In genomic region chr4:75514131-75514948, GRCh38 we compare ENCODE assay signal across 1 cellular context.
TF ChIP-seq lines count a peak whose summit lies in the region.

RCHY1 (minus strand) TSS chr4:75514403; CDS start chr4:75514286, 117 bp downstream.
THAP6 (plus strand) TSS chr4:75514473; CDS start chr4:75515453, 980 bp downstream.

TF ChIP-seq in HepG2, 621 proteins besides CTCF, POLR2A, EP300 and RAD21 (continued from another document and continues in another):
- TF ChIP-seq E2F5 (CRISPR knock-in tag; conservative IDR thresholded peaks at IDR 0.05) (0 out of 2 replicates have a peak, but pooled peaks have one; percentile 28), ELF4 (CRISPR knock-in tag; IDR thresholded peaks at IDR 0.05; ENCODE audit: borderline replicate concordance) (peak; percentile 5), MBNL3 (CRISPR knock-in tag; conservative IDR thresholded peaks at IDR 0.05) (no peak), RARA (CRISPR knock-in tag; IDR thresholded peaks at IDR 0.05) (peak; percentile 47; the same call in 1 of the 2 replicates), RBM22 (optimal IDR thresholded peaks at IDR 0.05; ENCODE audit: low read length) (no peak), U2AF2 (IDR thresholded peaks at IDR 0.05; ENCODE audit: low read depth, low read length) (0 out of 2 replicates have a peak, but pooled peaks have one; percentile 73), ELK4 (CRISPR knock-in tag; IDR thresholded peaks at IDR 0.05; ENCODE audit: borderline replicate concordance) (no peak), ZNF33B (CRISPR knock-in tag; IDR thresholded peaks at IDR 0.05) (no peak), ZNF841 (CRISPR knock-in tag; IDR thresholded peaks at IDR 0.05; ENCODE audit: borderline replicate concordance) (no peak), PPARG (CRISPR knock-in tag; conservative IDR thresholded peaks at IDR 0.05) (no peak), IRF1 (CRISPR knock-in tag; IDR thresholded peaks at IDR 0.05; ENCODE audit: low read depth) (no peak), ZNF451 (CRISPR knock-in tag; IDR thresholded peaks at IDR 0.05) (peak; percentile 55; the same call in 1 of the 2 replicates), ZNF569 (CRISPR knock-in tag; IDR thresholded peaks at IDR 0.05; ENCODE audit: borderline replicate concordance) (no peak), ZFAT (CRISPR knock-in tag; conservative IDR thresholded peaks at IDR 0.05) (no peak), ZFP41 (CRISPR knock-in tag; IDR thresholded peaks at IDR 0.05; ENCODE audit: borderline replicate concordance) (0 out of 2 replicates have a peak, but pooled peaks have one; percentile 2), MIER3 (CRISPR knock-in tag; IDR thresholded peaks at IDR 0.05; ENCODE audit: borderline replicate concordance) (peak; percentile 91), RAD51 (IDR thresholded peaks at IDR 0.05; ENCODE audit: borderline replicate concordance) (peak; percentile 94), MXI1 (IDR thresholded peaks at IDR 0.05; ENCODE audit: borderline replicate concordance, low read depth, low read length) (peak; percentile 67; the same call in 2 of the 3 replicates), ZNF772 (CRISPR knock-in tag; IDR thresholded peaks at IDR 0.05) (0 out of 2 replicates have a peak, but pooled peaks have one; percentile 63), ATF7-NPFF (CRISPR knock-in tag; IDR thresholded peaks at IDR 0.05; ENCODE audit: low read depth) (peak; percentile 86), GABPA (IDR thresholded peaks at IDR 0.05; ENCODE audit: low read depth, low read length) (peak; percentile 92), GABPA (CRISPR knock-in tag; IDR thresholded peaks at IDR 0.05; ENCODE audit: low read depth) (peak; percentile 99), HNRNPK (IDR thresholded peaks at IDR 0.05; ENCODE audit: low read depth, low read length, poor library complexity, severe bottlenecking) (no peak), MEIS1 (CRISPR knock-in tag; IDR thresholded peaks at IDR 0.05; ENCODE audit: borderline replicate concordance) (peak; percentile 63; the same call in 1 of the 2 replicates), REL (CRISPR knock-in tag; conservative IDR thresholded peaks at IDR 0.05) (0 out of 2 replicates have a peak, but pooled peaks have one; percentile 30), ZNF20 (CRISPR knock-in tag; IDR thresholded peaks at IDR 0.05) (no peak), MAFK (conservative IDR thresholded peaks at IDR 0.05 in 1 of 2, IDR thresholded peaks at IDR 0.05 in 1 of 2; ENCODE audit: low read length in 2 of 2) (no peak), REXO4 (CRISPR knock-in tag; IDR thresholded peaks at IDR 0.05; ENCODE audit: borderline replicate concordance) (no peak), PHF5A (CRISPR knock-in tag; IDR thresholded peaks at IDR 0.05; ENCODE audit: low read depth, unreplicated experiment) (peak; percentile 31), ZNF263 (CRISPR knock-in tag; IDR thresholded peaks at IDR 0.05) (peak; percentile 52; the same call in 1 of the 2 replicates), ZFP90 (CRISPR knock-in tag; IDR thresholded peaks at IDR 0.05; ENCODE audit: borderline replicate concordance) (peak; percentile 33; the same call in 1 of the 2 replicates), ZNF101 (CRISPR knock-in tag; IDR thresholded peaks at IDR 0.05; ENCODE audit: borderline replicate concordance, low read depth) (no peak), ZNF407 (CRISPR knock-in tag; IDR thresholded peaks at IDR 0.05; ENCODE audit: not compliant biosample characterization) (peak; percentile 19), TARDBP (CRISPR knock-in tag; IDR thresholded peaks at IDR 0.05) (peak; percentile 89), SNAPC5 (CRISPR knock-in tag; IDR thresholded peaks at IDR 0.05; ENCODE audit: borderline replicate concordance) (no peak), ZNF607 (CRISPR knock-in tag; IDR thresholded peaks at IDR 0.05; ENCODE audit: borderline replicate concordance) (no peak), SPEN (CRISPR knock-in tag; IDR thresholded peaks at IDR 0.05; ENCODE audit: low read depth) (peak; percentile 93), SSRP1 (CRISPR knock-in tag; IDR thresholded peaks at IDR 0.05) (no peak)
- TF ChIP-seq, protein P1, sequence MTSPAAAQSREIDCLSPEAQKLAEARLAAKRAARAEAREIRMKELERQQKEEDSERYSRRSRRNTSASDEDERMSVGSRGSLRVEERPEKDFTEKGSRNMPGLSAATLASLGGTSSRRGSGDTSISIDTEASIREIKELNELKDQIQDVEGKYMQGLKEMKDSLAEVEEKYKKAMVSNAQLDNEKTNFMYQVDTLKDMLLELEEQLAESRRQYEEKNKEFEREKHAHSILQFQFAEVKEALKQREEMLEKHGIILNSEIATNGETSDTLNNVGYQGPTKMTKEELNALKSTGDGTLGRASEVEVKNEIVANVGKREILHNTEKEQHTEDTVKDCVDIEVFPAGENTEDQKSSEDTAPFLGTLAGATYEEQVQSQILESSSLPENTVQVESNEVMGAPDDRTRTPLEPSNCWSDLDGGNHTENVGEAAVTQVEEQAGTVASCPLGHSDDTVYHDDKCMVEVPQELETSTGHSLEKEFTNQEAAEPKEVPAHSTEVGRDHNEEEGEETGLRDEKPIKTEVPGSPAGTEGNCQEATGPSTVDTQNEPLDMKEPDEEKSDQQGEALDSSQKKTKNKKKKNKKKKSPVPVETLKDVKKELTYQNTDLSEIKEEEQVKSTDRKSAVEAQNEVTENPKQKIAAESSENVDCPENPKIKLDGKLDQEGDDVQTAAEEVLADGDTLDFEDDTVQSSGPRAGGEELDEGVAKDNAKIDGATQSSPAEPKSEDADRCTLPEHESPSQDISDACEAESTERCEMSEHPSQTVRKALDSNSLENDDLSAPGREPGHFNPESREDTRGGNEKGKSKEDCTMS (CRISPR knock-in tag; conservative IDR thresholded peaks at IDR 0.05), result no peak
- TF ChIP-seq, protein P2, sequence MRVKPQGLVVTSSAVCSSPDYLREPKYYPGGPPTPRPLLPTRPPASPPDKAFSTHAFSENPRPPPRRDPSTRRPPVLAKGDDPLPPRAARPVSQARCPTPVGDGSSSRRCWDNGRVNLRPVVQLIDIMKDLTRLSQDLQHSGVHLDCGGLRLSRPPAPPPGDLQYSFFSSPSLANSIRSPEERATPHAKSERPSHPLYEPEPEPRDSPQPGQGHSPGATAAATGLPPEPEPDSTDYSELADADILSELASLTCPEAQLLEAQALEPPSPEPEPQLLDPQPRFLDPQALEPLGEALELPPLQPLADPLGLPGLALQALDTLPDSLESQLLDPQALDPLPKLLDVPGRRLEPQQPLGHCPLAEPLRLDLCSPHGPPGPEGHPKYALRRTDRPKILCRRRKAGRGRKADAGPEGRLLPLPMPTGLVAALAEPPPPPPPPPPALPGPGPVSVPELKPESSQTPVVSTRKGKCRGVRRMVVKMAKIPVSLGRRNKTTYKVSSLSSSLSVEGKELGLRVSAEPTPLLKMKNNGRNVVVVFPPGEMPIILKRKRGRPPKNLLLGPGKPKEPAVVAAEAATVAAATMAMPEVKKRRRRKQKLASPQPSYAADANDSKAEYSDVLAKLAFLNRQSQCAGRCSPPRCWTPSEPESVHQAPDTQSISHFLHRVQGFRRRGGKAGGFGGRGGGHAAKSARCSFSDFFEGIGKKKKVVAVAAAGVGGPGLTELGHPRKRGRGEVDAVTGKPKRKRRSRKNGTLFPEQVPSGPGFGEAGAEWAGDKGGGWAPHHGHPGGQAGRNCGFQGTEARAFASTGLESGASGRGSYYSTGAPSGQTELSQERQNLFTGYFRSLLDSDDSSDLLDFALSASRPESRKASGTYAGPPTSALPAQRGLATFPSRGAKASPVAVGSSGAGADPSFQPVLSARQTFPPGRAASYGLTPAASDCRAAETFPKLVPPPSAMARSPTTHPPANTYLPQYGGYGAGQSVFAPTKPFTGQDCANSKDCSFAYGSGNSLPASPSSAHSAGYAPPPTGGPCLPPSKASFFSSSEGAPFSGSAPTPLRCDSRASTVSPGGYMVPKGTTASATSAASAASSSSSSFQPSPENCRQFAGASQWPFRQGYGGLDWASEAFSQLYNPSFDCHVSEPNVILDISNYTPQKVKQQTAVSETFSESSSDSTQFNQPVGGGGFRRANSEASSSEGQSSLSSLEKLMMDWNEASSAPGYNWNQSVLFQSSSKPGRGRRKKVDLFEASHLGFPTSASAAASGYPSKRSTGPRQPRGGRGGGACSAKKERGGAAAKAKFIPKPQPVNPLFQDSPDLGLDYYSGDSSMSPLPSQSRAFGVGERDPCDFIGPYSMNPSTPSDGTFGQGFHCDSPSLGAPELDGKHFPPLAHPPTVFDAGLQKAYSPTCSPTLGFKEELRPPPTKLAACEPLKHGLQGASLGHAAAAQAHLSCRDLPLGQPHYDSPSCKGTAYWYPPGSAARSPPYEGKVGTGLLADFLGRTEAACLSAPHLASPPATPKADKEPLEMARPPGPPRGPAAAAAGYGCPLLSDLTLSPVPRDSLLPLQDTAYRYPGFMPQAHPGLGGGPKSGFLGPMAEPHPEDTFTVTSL (CRISPR knock-in tag; IDR thresholded peaks at IDR 0.05; ENCODE audit: borderline replicate concordance), result peak; percentile 42; the same call in 1 of the 2 replicates
- TF ChIP-seq, protein P3, sequence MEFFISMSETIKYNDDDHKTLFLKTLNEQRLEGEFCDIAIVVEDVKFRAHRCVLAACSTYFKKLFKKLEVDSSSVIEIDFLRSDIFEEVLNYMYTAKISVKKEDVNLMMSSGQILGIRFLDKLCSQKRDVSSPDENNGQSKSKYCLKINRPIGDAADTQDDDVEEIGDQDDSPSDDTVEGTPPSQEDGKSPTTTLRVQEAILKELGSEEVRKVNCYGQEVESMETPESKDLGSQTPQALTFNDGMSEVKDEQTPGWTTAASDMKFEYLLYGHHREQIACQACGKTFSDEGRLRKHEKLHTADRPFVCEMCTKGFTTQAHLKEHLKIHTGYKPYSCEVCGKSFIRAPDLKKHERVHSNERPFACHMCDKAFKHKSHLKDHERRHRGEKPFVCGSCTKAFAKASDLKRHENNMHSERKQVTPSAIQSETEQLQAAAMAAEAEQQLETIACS (CRISPR knock-in tag; IDR thresholded peaks at IDR 0.05), result no peak
